ENCODE assay signal across 8 cellular contexts in the genomic region with DNA sequence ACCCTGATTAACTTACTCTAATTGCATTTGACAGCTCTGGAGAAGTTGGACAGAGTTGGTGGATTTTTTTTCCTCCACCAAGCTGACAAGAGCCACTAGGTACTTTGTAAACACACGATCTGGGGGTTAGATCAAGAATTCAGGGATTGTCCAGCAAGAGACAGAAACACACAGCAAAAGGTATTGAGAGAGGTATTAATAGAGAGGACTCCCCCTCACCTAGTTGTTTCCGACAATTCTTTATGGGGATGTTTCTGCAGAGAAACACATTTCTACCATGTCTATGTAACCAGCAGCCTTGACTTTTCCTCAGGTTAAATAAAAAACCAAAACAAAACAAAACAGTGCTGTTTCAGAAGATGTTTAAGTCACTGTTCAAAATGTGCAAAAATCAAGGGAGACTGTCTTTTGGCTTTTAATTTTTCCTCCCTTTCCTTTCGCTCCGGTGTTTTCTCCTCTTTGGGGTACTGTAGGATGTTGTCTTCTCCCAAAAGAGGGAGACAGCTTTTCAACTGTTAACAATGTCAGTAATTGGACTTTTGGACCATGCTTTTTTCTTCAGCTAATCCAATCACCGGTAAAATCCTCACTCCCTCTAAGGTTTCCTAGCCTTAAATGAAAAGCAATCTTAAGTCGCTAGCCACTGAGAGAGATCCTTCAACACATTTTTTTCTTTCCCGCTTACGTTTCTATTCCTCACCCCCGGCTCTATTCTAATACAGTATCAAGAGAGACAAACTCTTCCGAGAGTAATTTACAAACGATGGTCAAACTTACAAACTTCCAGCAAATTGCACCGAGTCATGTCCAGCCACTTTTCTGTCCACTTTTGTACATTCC. TPM values are rescaled to one million over a fixed set of nuclear protein-coding genes. Genes with fewer than 3 reads are reported as not detected.
A peak's percentile ranks its signal among the peaks of the same experiment; 100 is the strongest.
DNase-seq lines count a peak whose midpoint lies in the region; ATAC-seq and TF ChIP-seq lines count a peak whose summit lies in the region.

No MANE protein-coding gene starts in this region.

- H3K9me3 Mint-ChIP-seq in activated B cell treated with CpG ODN at 0.5 μM for 24 hours: no peaks in the 10 kb centered on the region

- peaks cover 11% of the 10 kb centered on the region for H3K36me3 Mint-ChIP-seq in activated B cell treated with CpG ODN at 0.5 μM for 24 hours (ENCODE audit: low read depth)

- H3K4me1 ChIP-seq in heart left ventricle: peaks cover 0 to 52% (median 36%) of the 10 kb centered on the region in 12 donors

- no peaks in the 10 kb centered on the region for H3K27me3 ChIP-seq in heart left ventricle

- H3K27me3 Mint-ChIP-seq in activated B cell treated with CpG ODN at 0.5 μM for 24 hours: no peaks in the 10 kb centered on the region

- WGBS in heart left ventricle, 4 donors: 0 to 2% (median 1%) methylated on average over 12 of the region's 12 CpGs

- TF ChIP-seq CTCF in activated B cell treated with CpG ODN at 0.5 μM for 24 hours (IDR thresholded peaks at IDR 0.05): no peak
- TF ChIP-seq CTCF in heart left ventricle (IDR thresholded peaks at IDR 0.05): no peak

- DNase-seq in NCI-H510A treated with DMSO at 0.1 percent for 48 hours (lab: John Stamatoyannopoulos, UW) (peak; percentile 27), NCI-H510A (lab: John Stamatoyannopoulos, UW) (no peak), activated B cell treated with CpG ODN at 0.5 μM for 24 hours (no peak), heart left ventricle (no peak), renal cortical epithelial cell (ENCODE audit: low read depth) (peak; percentile 46)
- DNase-seq in NK-92 treated with Interleukin-12 subunit alpha and Interleukin-12 subunit beta, amount 100 ng/mL, for 24 hours (lab: John Stamatoyannopoulos, UW): no peak
- DNase-seq in stimulated activated CD8-positive, alpha-beta memory T cell treated with anti-CD3 and anti-CD28 coated beads, Interleukin-4, amount 100 ng/mL, for 48 hours: no peak

- peak overlapping the region; percentile 54 to 80 (median 71) for H3K4me3 ChIP-seq in heart left ventricle

- intact Hi-C loops in activated B cell treated with CpG ODN at 0.5 μM for 24 hours (cut with micrococcal nuclease): loop anchor here (2.0 kb wide), 3 partner anchors 154 to 420 kb away; no protein-coding TSS in a partner anchor
- intact Hi-C loops in heart left ventricle (cut with DNase I): loop anchor here (2.0 to 10.0 kb wide), 21 partner anchors 35 to 508 kb away; a partner anchor contains a TSS

- no peaks in the 10 kb centered on the region for H3K9me3 ChIP-seq in heart left ventricle

- CTCF ChIA-PET in activated B cell treated with CpG ODN at 0.5 μM for 24 hours (lab: Charles Lee): interaction anchor here (0.5 to 6.9 kb wide), 63 partner anchors 8 to 1190 kb away, joined by 3 to 116 read pairs (median 5); a partner anchor contains a TSS

- no peak for TF ChIP-seq POLR2A in heart left ventricle (IDR thresholded peaks at IDR 0.05)

- peak overlapping the region; percentile 98 for H3K4me3 Mint-ChIP-seq in activated B cell treated with CpG ODN at 0.5 μM for 24 hours

- POLR2A ChIA-PET in activated B cell treated with CpG ODN at 0.5 μM for 24 hours (lab: Charles Lee): interaction anchor here (0.6 to 6.5 kb wide), 30 partner anchors 35 to 1110 kb away, joined by 3 to 65 read pairs (median 4); a partner anchor contains a TSS

- H3K27ac ChIP-seq in heart left ventricle: peak overlapping the region in 11 of 12 donors; percentile 74 to 92 (median 79)

- peak overlapping the region; percentile 95 for H3K27ac Mint-ChIP-seq in activated B cell treated with CpG ODN at 0.5 μM for 24 hours

- peaks cover 58% of the 10 kb centered on the region for H3K4me1 Mint-ChIP-seq in activated B cell treated with CpG ODN at 0.5 μM for 24 hours

- no peaks in the 10 kb centered on the region for H3K36me3 ChIP-seq in heart left ventricle

- ATAC-seq in activated B cell treated with CpG ODN at 0.5 μM for 24 hours (ENCODE audit: low read depth) (no peak), heart left ventricle (peak in 3 of 4 donors; percentile 1 to 13 (median 1)), GM18909 (IDR thresholded peaks at IDR 0.05; ENCODE audit: poor library complexity, unreplicated experiment) (no peak)

RNA-seq across cellular contexts. Expression of a gene that starts 0.6 kb away (rescaled TPM):
- total RNA-seq in activated B cell treated with CpG ODN at 0.5 μM for 24 hours (20.9 and 24.8 TPM in 2 replicates), heart left ventricle (10 to 100 TPM in 3 of 9 donors, 1 to 10 TPM in 6; 2.1 to 10.8 (median 6.1) TPM), renal cortical epithelial cell (6.1 and 18.0 TPM in 2 replicates)
- polyA plus RNA-seq in heart left ventricle: 1 to 10 TPM; 1.3 to 1.8 TPM

RNA-seq across cellular contexts. Expression of a gene that starts 47.4 kb away (rescaled TPM):
- total RNA-seq in activated B cell treated with CpG ODN at 0.5 μM for 24 hours: 22.6 and 33.8 TPM in 2 replicates
- 10 to 100 TPM in 7 of 9 donors, 1 to 10 TPM in 2; 5.4 to 16.4 (median 14.5) TPM for total RNA-seq in heart left ventricle
- polyA plus RNA-seq in heart left ventricle: 10 to 100 TPM; 11.4 to 15.5 TPM
- total RNA-seq in renal cortical epithelial cell: 20.0 and 42.2 TPM in 2 replicates

RNA-seq across cellular contexts. Expression of a gene that starts 47.5 kb away (rescaled TPM):
- total RNA-seq in activated B cell treated with CpG ODN at 0.5 μM for 24 hours (9.6 and 9.8 TPM in 2 replicates), heart left ventricle (1 to 10 TPM; 2.6 to 8.3 (median 5.5) TPM), renal cortical epithelial cell (16.0 and 24.4 TPM in 2 replicates)
- polyA plus RNA-seq in heart left ventricle: 1 to 10 TPM; 2.9 to 5.1 TPM

Comparison
In these comparisons a context has a peak if more than half of its experiments do, and no peak if none do; other contexts are left out.
1. DNase-seq: peak in NCI-H510A treated with DMSO at 0.1 percent for 48 hours (single experiment) and renal cortical epithelial cell (single experiment); none in NCI-H510A (single experiment), activated B cell treated with CpG ODN at 0.5 μM for 24 hours (single experiment), heart left ventricle (0 of 5), NK-92 treated with Interleukin-12 subunit alpha and Interleukin-12 subunit beta, amount 100 ng/mL, for 24 hours (single experiment) and stimulated activated CD8-positive, alpha-beta memory T cell treated with anti-CD3 and anti-CD28 coated beads, Interleukin-4, amount 100 ng/mL, for 48 hours (single experiment).
2. ATAC-seq: peak in heart left ventricle (3 of 4); none in activated B cell treated with CpG ODN at 0.5 μM for 24 hours (single experiment) and GM18909 (single experiment).